Comparison of ENCODE assay signal across 23 cellular contexts in genomic region chr2:25448808-25449207, GRCh38.
"Had no signal": no experiment of that assay in that cellular context is flagged by ENCODE, and none has a peak within 500 bp of the region (broad histone marks: within the 10 kb centered on the region; RNA-seq: fewer than 3 reads in every experiment).

No MANE protein-coding gene starts in this region.

- H3K27ac ChIP-seq: HL-60, SJSA1, SK-N-MC had no signal

- H3K36me3 ChIP-seq: SJSA1 had no signal

- H3K4me3 ChIP-seq: SJSA1, SK-N-MC had no signal

- FAIRE-seq: HTR-8/SVneo, RCC 7860 had no signal

- H3K27me3 ChIP-seq: SJSA1 had no signal

- DNase-seq: KBM-7, NCI-H1092, NCI-H1105 treated with DMSO at 0.1 percent for 48 hours, NCI-H1417 treated with DMSO at 0.1 percent for 48 hours, NCI-H146, NCI-H1694 treated with DMSO at 0.1 percent for 48 hours, NCI-H2029, NCI-H2081 treated with DMSO at 0.1 percent for 48 hours, NCI-H2171, NCI-H226, NCI-H446, NCI-H510A, NCI-H524 treated with DMSO at 0.1 percent for 48 hours, NCI-H69, NCI-H774, Right ventricle myocardium superior, RPMI8226, SIG-M5 had no signal

- H3K4me1 ChIP-seq: SJSA1 had no signal

- H3K9me3 ChIP-seq: SJSA1 had no signal
